Comparison of ENCODE assay signal across 17 cellular contexts in the genomic region with DNA sequence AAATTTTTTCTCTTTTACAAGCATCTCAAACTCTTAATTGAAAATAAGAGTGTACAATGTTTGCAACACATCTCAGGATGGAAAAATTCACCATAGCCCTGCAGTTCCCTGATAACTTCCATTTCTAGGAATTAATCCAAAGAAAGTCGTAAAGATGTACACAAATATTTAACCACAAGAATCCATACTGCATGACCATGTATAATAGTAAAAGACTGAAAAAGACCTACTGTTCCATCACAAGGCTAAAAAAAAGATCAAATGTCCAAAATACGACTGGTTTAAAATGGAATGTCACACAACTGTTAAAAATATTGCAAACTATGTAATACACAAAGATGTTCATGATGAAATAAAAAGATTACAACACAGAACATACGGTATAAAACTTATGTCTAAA. TPM values are rescaled to one million over a fixed set of nuclear protein-coding genes. Genes with fewer than 3 reads are reported as not detected.
DNase-seq lines count a peak whose midpoint lies in the region; ATAC-seq, FAIRE-seq and TF ChIP-seq lines count a peak whose summit lies in the region.
"Had no signal": no experiment of that assay in that cellular context is flagged by ENCODE, and none has a peak within 500 bp of the region (broad histone marks: within the 10 kb centered on the region; RNA-seq: fewer than 3 reads in every experiment).

No MANE protein-coding gene starts in this region.

- no peak overlapping the region for H3K4me3 Mint-ChIP-seq in activated CD8-positive, alpha-beta T cell treated with anti-CD3 and anti-CD28 coated beads, Interleukin-2, amount 10 ng/mL, durations not matched to agents 7 days and 5 days

- peaks cover 28% of the 10 kb centered on the region for H3K4me1 Mint-ChIP-seq in activated CD8-positive, alpha-beta T cell treated with anti-CD3 and anti-CD28 coated beads, Interleukin-2, amount 10 ng/mL, durations not matched to agents 7 days and 5 days (ENCODE audit: low read depth)

- peak overlapping the region; percentile 20 for H3K27ac Mint-ChIP-seq in activated CD8-positive, alpha-beta T cell treated with anti-CD3 and anti-CD28 coated beads, Interleukin-2, amount 10 ng/mL, durations not matched to agents 7 days and 5 days

- CTCF ChIA-PET in activated CD8-positive, alpha-beta T cell treated with anti-CD3 and anti-CD28 coated beads, Interleukin-2, amount 10 ng/mL, durations not matched to agents 7 days and 5 days (lab: Charles Lee) = no interaction called here

- no peaks in the 10 kb centered on the region for H3K27me3 Mint-ChIP-seq in activated CD8-positive, alpha-beta T cell treated with anti-CD3 and anti-CD28 coated beads, Interleukin-2, amount 10 ng/mL, durations not matched to agents 7 days and 5 days (ENCODE audit: low read depth)
- H3K27me3 Mint-ChIP-seq: CD4-positive, alpha-beta memory T cell had no signal

- DNase-seq in D721Med (ENCODE audit: insufficient read length, low spot score) (no peak), GF-D8 (lab: John Stamatoyannopoulos, UW) (peak; percentile 2), fibroblast of villous mesenchyme (ENCODE audit: low read depth) (peak; percentile 70), GM20000 (ENCODE audit: low spot score) (no peak), NCI-H2171 (lab: John Stamatoyannopoulos, UW) (no peak), G401 (ENCODE audit: low spot score) (no peak), NCI-H2196 treated with DMSO at 0.1 percent for 48 hours (lab: John Stamatoyannopoulos, UW; ENCODE audit: unreplicated experiment) (no peak)
- DNase-seq in activated CD8-positive, alpha-beta T cell treated with anti-CD3 and anti-CD28 coated beads, Interleukin-2, amount 10 ng/mL, durations not matched to agents 7 days and 5 days = no peak
- DNase-seq: CD4-positive, alpha-beta memory T cell; DMS79 treated with DMSO at 0.1 percent for 48 hours; MG63; NCI-H1092 treated with DMSO at 0.1 percent for 48 hours; NCI-H446; OCI-M1; SJCRH30 had no signal

- TF ChIP-seq CTCF in D721Med (IDR thresholded peaks at IDR 0.05; ENCODE audit: insufficient read depth, missing control alignments) (no peak), fibroblast of villous mesenchyme (IDR thresholded peaks at IDR 0.05; ENCODE audit: insufficient read depth, low read depth, low read length) (no peak), GM20000 (IDR thresholded peaks at IDR 0.05; ENCODE audit: extremely low read depth, missing control alignments) (no peak)

- ATAC-seq in activated CD8-positive, alpha-beta T cell treated with anti-CD3 and anti-CD28 coated beads, Interleukin-2, amount 10 ng/mL, durations not matched to agents 7 days and 5 days = no peak
- ATAC-seq: HepG2 had no signal

- peaks cover 28% of the 10 kb centered on the region for H3K36me3 Mint-ChIP-seq in activated CD8-positive, alpha-beta T cell treated with anti-CD3 and anti-CD28 coated beads, Interleukin-2, amount 10 ng/mL, durations not matched to agents 7 days and 5 days (ENCODE audit: low read depth)

- POLR2A ChIA-PET in activated CD8-positive, alpha-beta T cell treated with anti-CD3 and anti-CD28 coated beads, Interleukin-2, amount 10 ng/mL, durations not matched to agents 7 days and 5 days (lab: Charles Lee) = no interaction called here

- peak; percentile 87 for FAIRE-seq in D721Med (lab: Jason Lieb, UNC)
- FAIRE-seq: H54, HepG2 had no signal

- in situ Hi-C loops in G401 (cut with HindIII; ENCODE audit: low sequenced_read_pairs) = no loop called here

- no peaks in the 10 kb centered on the region for H3K9me3 Mint-ChIP-seq in activated CD8-positive, alpha-beta T cell treated with anti-CD3 and anti-CD28 coated beads, Interleukin-2, amount 10 ng/mL, durations not matched to agents 7 days and 5 days (ENCODE audit: insufficient read depth)
- H3K9me3 Mint-ChIP-seq: CD4-positive, alpha-beta memory T cell had no signal

- no peak overlapping the region for H3K4me3 ChIP-seq in fibroblast of villous mesenchyme (ENCODE audit: low read depth, low read length)
- H3K4me3 ChIP-seq: MG63, SJCRH30 had no signal

RNA-seq across cellular contexts. Expression of gene HUWE1, which starts 32.1 kb away (rescaled TPM):
- 100 to 1,000 TPM; 223 to 231 TPM for total RNA-seq in activated CD8-positive, alpha-beta T cell treated with anti-CD3 and anti-CD28 coated beads, Interleukin-2, amount 10 ng/mL, durations not matched to agents 7 days and 5 days
- 142 and 167 TPM in 2 replicates for total RNA-seq in fibroblast of villous mesenchyme
- 38.1 and 42.1 TPM in 2 replicates for total RNA-seq in G401 (2014; rRNA removed; shearing (Covaris generic))

Comparison
In these comparisons a context has a peak if more than half of its experiments do, and no peak if none do; other contexts are left out.
1. DNase-seq: peak in GF-D8 (single experiment) and fibroblast of villous mesenchyme (single experiment); none in D721Med (single experiment), activated CD8-positive, alpha-beta T cell treated with anti-CD3 and anti-CD28 coated beads, Interleukin-2, amount 10 ng/mL, durations not matched to agents 7 days and 5 days (single experiment), GM20000 (single experiment), NCI-H2171 (single experiment), G401 (single experiment) and NCI-H2196 treated with DMSO at 0.1 percent for 48 hours (single experiment).